ENCODE assay signal across 1 cellular context in the genomic region with DNA sequence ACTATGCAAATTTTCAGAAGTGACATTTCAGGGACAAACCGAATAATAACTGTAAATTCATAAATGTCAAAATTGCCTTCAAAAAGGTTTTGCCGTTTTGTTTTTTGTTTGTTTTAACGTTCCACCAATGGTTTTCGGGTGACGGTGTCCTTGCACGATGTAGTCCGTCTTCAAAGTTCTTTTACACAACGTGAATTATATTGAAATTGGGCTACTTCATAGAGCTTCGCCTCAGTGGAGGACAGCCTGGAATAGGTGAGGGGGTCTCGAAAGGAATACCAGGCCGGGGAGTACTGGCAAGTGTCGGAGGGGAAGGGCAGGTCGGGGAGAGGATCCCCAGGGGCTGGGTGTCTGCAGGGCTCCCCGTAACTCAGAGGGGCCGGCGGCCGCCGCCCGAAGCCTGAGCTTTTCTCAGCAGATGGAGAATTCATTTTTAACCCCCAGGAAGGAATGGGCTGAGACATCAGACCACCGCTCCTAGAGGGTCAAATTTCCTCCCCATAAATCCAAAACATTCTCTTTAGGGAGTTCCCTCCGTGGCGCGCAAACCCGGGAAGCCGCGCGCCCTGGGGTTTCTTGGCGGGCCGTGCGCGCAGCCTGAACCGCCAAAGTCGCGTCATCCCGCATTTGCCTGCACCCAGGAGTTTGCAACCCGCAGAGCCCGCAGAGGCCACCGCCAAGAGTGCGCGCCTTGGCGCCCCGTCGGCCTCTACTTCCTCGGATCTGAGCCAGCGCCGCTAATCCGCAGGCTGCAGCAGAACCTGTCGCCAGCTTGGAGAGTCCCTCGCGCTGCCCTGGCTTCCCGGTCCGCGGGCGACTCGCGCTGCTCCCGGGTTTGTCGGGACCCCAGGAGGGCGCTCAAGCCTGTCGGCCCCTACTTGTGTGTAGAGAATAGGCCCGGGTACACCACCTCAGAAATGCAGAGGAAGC.
A peak's percentile ranks its signal among the peaks of the same experiment; 100 is the strongest.
TF ChIP-seq lines count a peak whose summit lies in the region.

No MANE protein-coding gene starts in this region.

TF ChIP-seq in neural cell, 6 proteins besides CTCF, POLR2A, EP300 and RAD21:
- TF ChIP-seq MXI1 (conservative IDR thresholded peaks at IDR 0.05; ENCODE audit: poor library complexity, severe bottlenecking) = no peak
- TF ChIP-seq POLR2AphosphoS5 (IDR thresholded peaks at IDR 0.05) = no peak
- TF ChIP-seq EZH2 (IDR thresholded peaks at IDR 0.05; ENCODE audit: borderline replicate concordance, insufficient read depth, low read length, poor library complexity, severe bottlenecking) = peak; percentile 50
